Comparison of ENCODE assay signal across 9 cellular contexts in genomic region chr14:74905595-74906142, GRCh38. TPM values are rescaled to one million over a fixed set of nuclear protein-coding genes. Genes with fewer than 3 reads are reported as not detected.
DNase-seq lines count a peak whose midpoint lies in the region; ATAC-seq and TF ChIP-seq lines count a peak whose summit lies in the region.
"Had no signal": no experiment of that assay in that cellular context is flagged by ENCODE, and none has a peak within 500 bp of the region (broad histone marks: within the 10 kb centered on the region; RNA-seq: fewer than 3 reads in every experiment).

No MANE protein-coding gene starts in this region.

- H3K4me3 ChIP-seq in coronary artery: no peak overlapping the region

- ATAC-seq in GM18519 (IDR thresholded peaks at IDR 0.05; ENCODE audit: low FRiP score, unreplicated experiment): no peak

- peak; percentile 6 for DNase-seq in NCI-H1436 (lab: John Stamatoyannopoulos, UW)
- DNase-seq in NCI-H1436 treated with DMSO at 0.1 percent for 48 hours (lab: John Stamatoyannopoulos, UW): no peak
- DNase-seq in NCI-H146 treated with DMSO at 0.1 percent for 48 hours (lab: John Stamatoyannopoulos, UW; ENCODE audit: unreplicated experiment): peak; percentile 2
- peak; percentile 78 to 80 for DNase-seq in activated CD4-positive, alpha-beta T cell treated with anti-CD3 and anti-CD28 coated beads, Interleukin-2, amount 50 U/mL, for 4 hours
- no peak for DNase-seq in coronary artery (ENCODE audit: low spot score)
- DNase-seq in lung microvascular endothelial cell (ENCODE audit: low read depth in 2 of 2): peak; percentile 50 to 73
- peak; percentile 49 to 57 for DNase-seq in stimulated activated CD8-positive, alpha-beta memory T cell treated with anti-CD3 and anti-CD28 coated beads, Interleukin-15, amount 100 ng/mL, for 48 hours (ENCODE audit: low read depth in 2 of 2)

- TF ChIP-seq CTCF in coronary artery (IDR thresholded peaks at IDR 0.05): peak; percentile 94

- peak overlapping the region in 1 of 2 donors; percentile 13 for H3K27ac ChIP-seq in coronary artery

RNA-seq across cellular contexts. Expression of gene RPS6KL1, which starts 17.4 kb away (rescaled TPM):
- 4.4 and 6.2 TPM in 2 replicates for total RNA-seq in lung microvascular endothelial cell

RNA-seq across cellular contexts. Expression of gene DLST, which starts 24.0 kb away (rescaled TPM):
- total RNA-seq in lung microvascular endothelial cell: 35.3 and 35.7 TPM in 2 replicates

RNA-seq across cellular contexts. Expression of gene PROX2, which starts 29.7 kb away (rescaled TPM):
- not detected in 2 replicates for total RNA-seq in lung microvascular endothelial cell
- total RNA-seq: pulmonary artery endothelial cell had no signal

RNA-seq across cellular contexts. Expression of gene PGF, which starts 49.7 kb away (rescaled TPM):
- 20.2 and 92.0 TPM in 2 replicates for total RNA-seq in lung microvascular endothelial cell

Comparison
In these comparisons a context has a peak if more than half of its experiments do, and no peak if none do; other contexts are left out.
1. DNase-seq: peak in NCI-H1436 (single experiment), NCI-H146 treated with DMSO at 0.1 percent for 48 hours (single experiment), activated CD4-positive, alpha-beta T cell treated with anti-CD3 and anti-CD28 coated beads, Interleukin-2, amount 50 U/mL, for 4 hours (2 of 2), lung microvascular endothelial cell (2 of 2) and stimulated activated CD8-positive, alpha-beta memory T cell treated with anti-CD3 and anti-CD28 coated beads, Interleukin-15, amount 100 ng/mL, for 48 hours (2 of 2); none in NCI-H1436 treated with DMSO at 0.1 percent for 48 hours (single experiment) and coronary artery (single experiment).